In the genomic region with DNA sequence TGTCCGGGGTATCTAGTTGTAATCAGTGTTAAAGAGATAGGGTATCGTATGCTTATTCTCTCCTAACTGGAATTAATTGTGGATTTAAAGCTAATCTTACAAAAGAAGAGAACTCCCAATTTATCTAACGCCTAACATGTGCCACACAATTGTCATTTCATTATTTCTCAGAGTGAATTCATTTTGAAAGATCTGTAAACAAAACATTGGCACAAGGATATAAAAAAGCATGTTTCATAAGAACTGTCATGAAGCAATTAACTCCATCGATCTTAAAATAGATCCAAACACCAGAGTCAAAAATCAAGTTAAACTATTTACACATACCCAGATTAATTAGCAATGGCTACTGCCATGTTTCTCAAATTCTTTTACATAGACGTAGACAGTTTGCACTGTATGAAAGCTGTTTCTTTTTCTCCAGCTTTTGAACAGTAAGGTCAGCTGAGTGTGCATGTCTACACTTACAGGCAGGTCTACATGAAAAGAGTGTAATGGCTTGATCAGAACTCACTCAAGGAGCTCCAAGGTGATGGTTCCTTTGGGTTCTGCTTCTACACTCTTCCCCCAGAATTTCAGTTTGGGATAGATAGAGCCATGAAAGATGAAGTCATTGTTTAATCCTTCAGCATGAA, we compare ENCODE assay signal across 1 cellular context.
TF ChIP-seq lines count a peak whose summit lies in the region.

No MANE protein-coding gene starts in this region.

TF ChIP-seq in H1, 55 proteins besides CTCF, POLR2A, EP300 and RAD21:
- no peak for TF ChIP-seq TCF12 (IDR thresholded peaks at IDR 0.05; ENCODE audit: low read depth, low read length)
- TF ChIP-seq KDM5A (IDR thresholded peaks at IDR 0.05; ENCODE audit: low read length): no peak
